Comparison of ENCODE assay signal across 9 cellular contexts in genomic region chr6:37514377-37514776, GRCh38. TPM values are rescaled to one million over a fixed set of nuclear protein-coding genes. Genes with fewer than 3 reads are reported as not detected.
DNase-seq lines count a peak whose midpoint lies in the region; ATAC-seq and TF ChIP-seq lines count a peak whose summit lies in the region.
"Had no signal": no experiment of that assay in that cellular context is flagged by ENCODE, and none has a peak within 500 bp of the region (broad histone marks: within the 10 kb centered on the region; RNA-seq: fewer than 3 reads in every experiment).

No MANE protein-coding gene starts in this region.

- no peak for TF ChIP-seq CTCF in neural progenitor cell (IDR thresholded peaks at IDR 0.05)
- no peak for TF ChIP-seq CTCF in heart left ventricle (IDR thresholded peaks at IDR 0.05)

- no peak overlapping the region for H3K4me3 ChIP-seq in neural progenitor cell
- no peak overlapping the region for H3K4me3 ChIP-seq in heart left ventricle

- H3K4me3 Mint-ChIP-seq in activated naive CD4-positive, alpha-beta T cell treated with anti-CD3 and anti-CD28 coated beads, Interleukin-2, amount 50 U/mL, for 24 hours = peak overlapping the region; percentile 61
- H3K4me3 Mint-ChIP-seq in neural progenitor cell = peak overlapping the region; percentile 48
- H3K4me3 Mint-ChIP-seq: type B pancreatic cell had no signal

- peaks cover 56% of the 10 kb centered on the region for H3K4me1 ChIP-seq in neural progenitor cell
- peaks cover 0 to 21% (median 6%) of the 10 kb centered on the region in 12 donors for H3K4me1 ChIP-seq in heart left ventricle

- H3K4me2 ChIP-seq in neural progenitor cell = no peak overlapping the region

- intact Hi-C loops in heart left ventricle (cut with DNase I) = no loop called here

- peaks cover 5% of the 10 kb centered on the region for H3K36me3 Mint-ChIP-seq in activated naive CD4-positive, alpha-beta T cell treated with anti-CD3 and anti-CD28 coated beads, Interleukin-2, amount 50 U/mL, for 24 hours
- no peaks in the 10 kb centered on the region for H3K36me3 Mint-ChIP-seq in neural progenitor cell
- H3K36me3 Mint-ChIP-seq: type B pancreatic cell had no signal

- H3K9ac ChIP-seq in neural progenitor cell = no peak overlapping the region

- H3K79me2 ChIP-seq in neural progenitor cell (ENCODE audit: low read depth) = no peaks in the 10 kb centered on the region

- ATAC-seq in HG02970 (IDR thresholded peaks at IDR 0.05; ENCODE audit: low FRiP score, unreplicated experiment) (no peak), HG02885 (IDR thresholded peaks at IDR 0.05; ENCODE audit: poor library complexity, unreplicated experiment) (no peak), heart left ventricle (no peak)

- no peak for TF ChIP-seq POLR2A in heart left ventricle (IDR thresholded peaks at IDR 0.05)

- peaks cover 38% of the 10 kb centered on the region for H3K27me3 ChIP-seq in neural progenitor cell
- peaks cover 3 to 38% (median 21%) of the 10 kb centered on the region in 9 donors for H3K27me3 ChIP-seq in heart left ventricle

- H2AFZ ChIP-seq in neural progenitor cell (replicated peaks) = no peak overlapping the region

- DNase-seq in Daoy (ENCODE audit: low read depth) (peak; percentile 93), NCI-H226 (peak; percentile 69), neural progenitor cell (ENCODE audit: low spot score) (no peak), heart left ventricle (no peak), cerebellum (ENCODE audit: low spot score) (no peak)

- H3K9me3 Mint-ChIP-seq in activated naive CD4-positive, alpha-beta T cell treated with anti-CD3 and anti-CD28 coated beads, Interleukin-2, amount 50 U/mL, for 24 hours = no peaks in the 10 kb centered on the region
- peaks cover 4% of the 10 kb centered on the region for H3K9me3 Mint-ChIP-seq in neural progenitor cell
- H3K9me3 Mint-ChIP-seq: type B pancreatic cell had no signal

- WGBS in heart left ventricle, 4 donors = 70 to 96% (median 76%) methylated on average over 3 of the region's 3 CpGs

- no peaks in the 10 kb centered on the region for H3K36me3 ChIP-seq in neural progenitor cell
- no peaks in the 10 kb centered on the region for H3K36me3 ChIP-seq in heart left ventricle

- H3K9me3 ChIP-seq in neural progenitor cell (ENCODE audit: low read depth) (no peaks in the 10 kb centered on the region), heart left ventricle (no peaks in the 10 kb centered on the region)

- H3K27ac ChIP-seq in neural progenitor cell (no peak overlapping the region), heart left ventricle (peak overlapping the region in 1 of 12 donors; percentile 84)

- H3K27ac Mint-ChIP-seq in activated naive CD4-positive, alpha-beta T cell treated with anti-CD3 and anti-CD28 coated beads, Interleukin-2, amount 50 U/mL, for 24 hours = peak overlapping the region; percentile 99
- H3K27ac Mint-ChIP-seq in neural progenitor cell = peak overlapping the region; percentile 24
- H3K27ac Mint-ChIP-seq: type B pancreatic cell had no signal

- peaks cover 47% of the 10 kb centered on the region for H3F3A ChIP-seq in neural progenitor cell (ENCODE audit: low read depth)

- peaks cover 91% of the 10 kb centered on the region for H3K4me1 Mint-ChIP-seq in activated naive CD4-positive, alpha-beta T cell treated with anti-CD3 and anti-CD28 coated beads, Interleukin-2, amount 50 U/mL, for 24 hours
- peaks cover 64% of the 10 kb centered on the region for H3K4me1 Mint-ChIP-seq in neural progenitor cell

- H4K20me1 ChIP-seq in neural progenitor cell (ENCODE audit: low read depth) = no peaks in the 10 kb centered on the region

- H3K27me3 Mint-ChIP-seq in activated naive CD4-positive, alpha-beta T cell treated with anti-CD3 and anti-CD28 coated beads, Interleukin-2, amount 50 U/mL, for 24 hours = no peaks in the 10 kb centered on the region
- peaks cover 20% of the 10 kb centered on the region for H3K27me3 Mint-ChIP-seq in neural progenitor cell (ENCODE audit: insufficient read depth, low read depth)

RNA-seq across cellular contexts. Expression of gene CCDC167, which starts 14.7 kb away (rescaled TPM):
- total RNA-seq in Daoy (2014; rRNA removed; shearing (Covaris generic)) = 115 and 126 TPM in 2 replicates
- 30.4 and 56.5 TPM in 2 replicates for total RNA-seq in neural progenitor cell (ENCODE audit: low replicate concordance)
- total RNA-seq in heart left ventricle = 10 to 100 TPM; 17.6 to 53.7 (median 25.2) TPM
- 10 to 100 TPM; 44.2 to 76.7 TPM for polyA plus RNA-seq in heart left ventricle
- 11.7 TPM for total RNA-seq in cerebellum

Comparison
In these comparisons a context has a peak if more than half of its experiments do, and no peak if none do; other contexts are left out.
1. DNase-seq: peak in Daoy (single experiment) and NCI-H226 (single experiment); none in neural progenitor cell (single experiment), heart left ventricle (0 of 5) and cerebellum (single experiment).